Comparison of ENCODE assay signal across 11 cellular contexts in genomic region chr5:143448518-143448917, GRCh38. TPM values are rescaled to one million over a fixed set of nuclear protein-coding genes. Genes with fewer than 3 reads are reported as not detected.
DNase-seq lines count a peak whose midpoint lies in the region; ATAC-seq and TF ChIP-seq lines count a peak whose summit lies in the region.
"Had no signal": no experiment of that assay in that cellular context is flagged by ENCODE, and none has a peak within 500 bp of the region (broad histone marks: within the 10 kb centered on the region; RNA-seq: fewer than 3 reads in every experiment).

No MANE protein-coding gene starts in this region.

- no peak for DNase-seq in BE2C
- peak; percentile 70 for DNase-seq in Karpas-422
- DNase-seq in brain microvascular endothelial cell: no peak
- no peak for DNase-seq in posterior vena cava (ENCODE audit: low spot score)
- no peak for DNase-seq in NCI-H524 treated with DMSO at 0.1 percent for 48 hours (lab: John Stamatoyannopoulos, UW)
- DNase-seq: activated gamma-delta T cell treated with Interleukin-2 at 50 U/mL for 16 hours, left lung, NCI-H748 treated with DMSO at 0.1 percent for 48 hours had no signal

- intact Hi-C loops in posterior vena cava (cut with DNase I): no loop called here

- H3K4me1 ChIP-seq in BE2C (no peaks in the 10 kb centered on the region), DOHH2 (ENCODE audit: control insufficient read depth, low read length) (peaks cover 36% of the 10 kb centered on the region), Karpas-422 (ENCODE audit: low read length) (peaks cover 53% of the 10 kb centered on the region)
- H3K4me1 ChIP-seq: BLaER1 had no signal

- ATAC-seq in GM21528 (IDR thresholded peaks at IDR 0.05; ENCODE audit: low FRiP score, unreplicated experiment): no peak
- ATAC-seq: left lung had no signal

- H3K27ac ChIP-seq in DOHH2 (ENCODE audit: low read depth, low read length): no peak overlapping the region
- peak overlapping the region; percentile 85 for H3K27ac ChIP-seq in Karpas-422 (ENCODE audit: low read length)
- no peak overlapping the region for H3K27ac ChIP-seq in brain microvascular endothelial cell
- H3K27ac ChIP-seq: BLaER1, left lung had no signal

- TF ChIP-seq CTCF in BE2C (IDR thresholded peaks at IDR 0.05; ENCODE audit: low read depth, low read length) (peak; percentile 5; the same call in 1 of the 2 replicates), DOHH2 (IDR thresholded peaks at IDR 0.05; ENCODE audit: low read depth, low read length, poor library complexity, severe bottlenecking) (peak; percentile 32), brain microvascular endothelial cell (IDR thresholded peaks at IDR 0.05; ENCODE audit: low read depth, low read length, missing control alignments) (peak; percentile 7)

- H3K4me2 ChIP-seq in DOHH2 (ENCODE audit: low read length) (no peak overlapping the region), Karpas-422 (ENCODE audit: low read depth, low read length, poor library complexity, severe bottlenecking) (no peak overlapping the region)
- H3K4me2 ChIP-seq: BLaER1 had no signal

- H3K9me3 ChIP-seq in BE2C: no peaks in the 10 kb centered on the region
- no peaks in the 10 kb centered on the region for H3K9me3 ChIP-seq in DOHH2 (ENCODE audit: control insufficient read depth, insufficient read depth, low read length)
- no peaks in the 10 kb centered on the region for H3K9me3 ChIP-seq in Karpas-422 (ENCODE audit: low read length)
- H3K9me3 ChIP-seq: BLaER1, left lung had no signal

- no peaks in the 10 kb centered on the region; the same call in none of the 2 replicates for H3K27me3 ChIP-seq in BE2C
- no peaks in the 10 kb centered on the region for H3K27me3 ChIP-seq in DOHH2 (ENCODE audit: control insufficient read depth, low read length)
- H3K27me3 ChIP-seq in Karpas-422 (ENCODE audit: low read length): no peaks in the 10 kb centered on the region
- no peaks in the 10 kb centered on the region for H3K27me3 ChIP-seq in brain microvascular endothelial cell (replicated peaks)
- H3K27me3 ChIP-seq: BLaER1, left lung had no signal

- H3K4me3 ChIP-seq in BE2C (ENCODE audit: low read depth, low read length) (no peak overlapping the region), DOHH2 (ENCODE audit: low read length) (no peak overlapping the region), Karpas-422 (ENCODE audit: low read length) (no peak overlapping the region), brain microvascular endothelial cell (ENCODE audit: low read depth, low read length) (no peak overlapping the region)
- H3K4me3 ChIP-seq: BLaER1, left lung had no signal

- peak overlapping the region; percentile 75; the same call in 1 of the 2 replicates for H2AFZ ChIP-seq in Karpas-422 (ENCODE audit: low read length)

- no peaks in the 10 kb centered on the region for H3K9me2 ChIP-seq in DOHH2 (replicated peaks; ENCODE audit: control insufficient read depth, low read length)
- H3K9me2 ChIP-seq in Karpas-422 (replicated peaks; ENCODE audit: insufficient read depth, low read length): no peaks in the 10 kb centered on the region

- H3K36me3 ChIP-seq in BE2C (no peaks in the 10 kb centered on the region), DOHH2 (ENCODE audit: control insufficient read depth, low read length) (no peaks in the 10 kb centered on the region), Karpas-422 (ENCODE audit: insufficient read depth, low read length) (no peaks in the 10 kb centered on the region), brain microvascular endothelial cell (replicated peaks) (no peaks in the 10 kb centered on the region)
- H3K36me3 ChIP-seq: BLaER1, left lung had no signal

- no peaks in the 10 kb centered on the region for H3F3A ChIP-seq in DOHH2 (ENCODE audit: control insufficient read depth, insufficient read depth)

- H4K20me1 ChIP-seq in DOHH2 (ENCODE audit: control insufficient read depth, insufficient read depth, low read depth, low read length) (no peaks in the 10 kb centered on the region), Karpas-422 (ENCODE audit: insufficient read depth, low read depth, low read length) (no peaks in the 10 kb centered on the region)
- H4K20me1 ChIP-seq: BLaER1 had no signal

- no peaks in the 10 kb centered on the region for H3K79me2 ChIP-seq in DOHH2 (ENCODE audit: control insufficient read depth, low read length)
- no peaks in the 10 kb centered on the region for H3K79me2 ChIP-seq in Karpas-422 (ENCODE audit: low read length)

- H3K9ac ChIP-seq in Karpas-422 (ENCODE audit: low read length): no peak overlapping the region
- H3K9ac ChIP-seq: BLaER1 had no signal

- in situ Hi-C loops in brain microvascular endothelial cell (cut with HindIII; ENCODE audit: low pct_ligation_motif_present, low sequenced_read_pairs): no loop called here

RNA-seq across cellular contexts. Expression of gene NR3C1, which starts 45.0 kb away (rescaled TPM):
- polyA plus RNA-seq in BE2C (2012; ENCODE audit: insufficient read depth, insufficient read length, low read depth): 0.39 TPM
- 189 and 364 TPM in 2 replicates for total RNA-seq in Karpas-422 (2014; rRNA removed; shearing (Covaris generic); ENCODE audit: low replicate concordance)
- total RNA-seq in posterior vena cava: 10 to 100 TPM; 67.8 to 73.5 TPM
